In genomic region chr9:72365525-72366256, GRCh38 we compare ENCODE assay signal across 1 cellular context.
TF ChIP-seq lines count a peak whose summit lies in the region.

No MANE protein-coding gene starts in this region.

TF ChIP-seq in HepG2, 621 proteins besides CTCF, POLR2A, EP300 and RAD21 (continued from another document and continues in another):
- TF ChIP-seq HOXD1 (CRISPR knock-in tag; IDR thresholded peaks at IDR 0.05) = no peak
- 0 out of 2 replicates have a peak, but pooled peaks have one; percentile 90 for TF ChIP-seq ZNF737 (CRISPR knock-in tag; IDR thresholded peaks at IDR 0.05; ENCODE audit: borderline replicate concordance)
- TF ChIP-seq MTERF4 (CRISPR knock-in tag; IDR thresholded peaks at IDR 0.05) = no peak
- no peak for TF ChIP-seq ZBTB37 (CRISPR knock-in tag; IDR thresholded peaks at IDR 0.05)
- no peak for TF ChIP-seq CEBPG (CRISPR knock-in tag; IDR thresholded peaks at IDR 0.05)
- TF ChIP-seq ZNF142 (CRISPR knock-in tag; IDR thresholded peaks at IDR 0.05) = no peak
- TF ChIP-seq TEAD3 (CRISPR knock-in tag; optimal IDR thresholded peaks at IDR 0.05; ENCODE audit: borderline replicate concordance) = no peak
- no peak for TF ChIP-seq ZNF678 (CRISPR knock-in tag; IDR thresholded peaks at IDR 0.05)
- TF ChIP-seq AGO1 (IDR thresholded peaks at IDR 0.05; ENCODE audit: low read depth, low read length, poor library complexity, severe bottlenecking) = no peak
- TF ChIP-seq ZIK1 (CRISPR knock-in tag; IDR thresholded peaks at IDR 0.05; ENCODE audit: borderline replicate concordance, low read depth) = no peak
- peak; percentile 24 for TF ChIP-seq ZEB1 (IDR thresholded peaks at IDR 0.05; ENCODE audit: insufficient replicate concordance, low read depth)
- TF ChIP-seq IRX3 (CRISPR knock-in tag; IDR thresholded peaks at IDR 0.05; ENCODE audit: borderline replicate concordance, low read depth) = no peak
- TF ChIP-seq ZNF343 (CRISPR knock-in tag; IDR thresholded peaks at IDR 0.05) = no peak
- TF ChIP-seq HNF4A (CRISPR knock-in tag; IDR thresholded peaks at IDR 0.05) = peak; percentile 54
- TF ChIP-seq ZNF232 (CRISPR knock-in tag; IDR thresholded peaks at IDR 0.05; ENCODE audit: borderline replicate concordance) = no peak
- TF ChIP-seq XBP1 (CRISPR knock-in tag; IDR thresholded peaks at IDR 0.05) = no peak
- no peak for TF ChIP-seq NRL (CRISPR knock-in tag; IDR thresholded peaks at IDR 0.05; ENCODE audit: borderline replicate concordance)
- no peak for TF ChIP-seq MTA3 (CRISPR knock-in tag; IDR thresholded peaks at IDR 0.05)
- TF ChIP-seq RARG (CRISPR knock-in tag; IDR thresholded peaks at IDR 0.05; ENCODE audit: low read depth) = no peak
- no peak; the same call in 1 of the 2 replicates for TF ChIP-seq REPIN1 (CRISPR knock-in tag; IDR thresholded peaks at IDR 0.05; ENCODE audit: borderline replicate concordance, low read depth)
- no peak for TF ChIP-seq EEA1 (CRISPR knock-in tag; IDR thresholded peaks at IDR 0.05; ENCODE audit: borderline replicate concordance)
- no peak for TF ChIP-seq CBFB (CRISPR knock-in tag; IDR thresholded peaks at IDR 0.05)
- TF ChIP-seq HNRNPH1 (optimal IDR thresholded peaks at IDR 0.05; ENCODE audit: low read depth, low read length) = no peak
- TF ChIP-seq U2AF2 (IDR thresholded peaks at IDR 0.05; ENCODE audit: low read depth, low read length) = no peak
- TF ChIP-seq GFI1 (CRISPR knock-in tag; IDR thresholded peaks at IDR 0.05; ENCODE audit: borderline replicate concordance) = peak; percentile 4
- TF ChIP-seq NR2F1 (CRISPR knock-in tag; IDR thresholded peaks at IDR 0.05) = no peak
- no peak; the same call in 1 of the 2 replicates for TF ChIP-seq THRA (CRISPR knock-in tag; IDR thresholded peaks at IDR 0.05; ENCODE audit: borderline replicate concordance)
- no peak for TF ChIP-seq ZBTB3 (CRISPR knock-in tag; IDR thresholded peaks at IDR 0.05; ENCODE audit: borderline replicate concordance, low read depth)
- peak; percentile 11; the same call in 1 of the 2 replicates for TF ChIP-seq ZHX1 (CRISPR knock-in tag; IDR thresholded peaks at IDR 0.05; ENCODE audit: low read depth)
- TF ChIP-seq EED (CRISPR knock-in tag; IDR thresholded peaks at IDR 0.05) = no peak
- no peak for TF ChIP-seq GLMP (CRISPR knock-in tag; IDR thresholded peaks at IDR 0.05; ENCODE audit: borderline replicate concordance)
- no peak for TF ChIP-seq MED1 (CRISPR knock-in tag; IDR thresholded peaks at IDR 0.05)
- no peak for TF ChIP-seq DBP (CRISPR knock-in tag; IDR thresholded peaks at IDR 0.05; ENCODE audit: not compliant biosample characterization)
- no peak for TF ChIP-seq ZBTB8A (CRISPR knock-in tag; IDR thresholded peaks at IDR 0.05; ENCODE audit: borderline replicate concordance, low read depth)
- TF ChIP-seq ZSCAN12 (CRISPR knock-in tag; IDR thresholded peaks at IDR 0.05) = no peak
- no peak for TF ChIP-seq CSRNP2 (CRISPR knock-in tag; conservative IDR thresholded peaks at IDR 0.05; ENCODE audit: low read depth)
- no peak for TF ChIP-seq PBX3 (CRISPR knock-in tag; IDR thresholded peaks at IDR 0.05; ENCODE audit: borderline replicate concordance)
- TF ChIP-seq NFKBIZ (CRISPR knock-in tag; IDR thresholded peaks at IDR 0.05) = no peak
- TF ChIP-seq CREBL2 (CRISPR knock-in tag; IDR thresholded peaks at IDR 0.05; ENCODE audit: borderline replicate concordance) = no peak
- TF ChIP-seq ZNF564 (CRISPR knock-in tag; IDR thresholded peaks at IDR 0.05) = no peak
- no peak for TF ChIP-seq SIN3B (IDR thresholded peaks at IDR 0.05; ENCODE audit: low read length)
- TF ChIP-seq CHD2 (IDR thresholded peaks at IDR 0.05; ENCODE audit: low read depth, low read length) = no peak
- TF ChIP-seq HMGA1 (CRISPR knock-in tag; conservative IDR thresholded peaks at IDR 0.05) = no peak
- TF ChIP-seq MXD1 (CRISPR knock-in tag; IDR thresholded peaks at IDR 0.05) = no peak; the same call in 1 of the 2 replicates
- no peak for TF ChIP-seq SRSF9 (IDR thresholded peaks at IDR 0.05; ENCODE audit: borderline replicate concordance, insufficient read depth, low read depth, low read length, poor library complexity, severe bottlenecking)
- no peak for TF ChIP-seq MIER3 (CRISPR knock-in tag; IDR thresholded peaks at IDR 0.05; ENCODE audit: borderline replicate concordance)
- TF ChIP-seq TEAD2 (CRISPR knock-in tag; IDR thresholded peaks at IDR 0.05) = no peak
- no peak for TF ChIP-seq HCFC1 (IDR thresholded peaks at IDR 0.05; ENCODE audit: low read depth, low read length)
- TF ChIP-seq ZNF121 (CRISPR knock-in tag; IDR thresholded peaks at IDR 0.05) = no peak
